8 cellular contexts compared by ENCODE assay signal in genomic region chr1:38045431-38046332, GRCh38. TPM values are rescaled to one million over a fixed set of nuclear protein-coding genes. Genes with fewer than 3 reads are reported as not detected.
A peak's percentile ranks its signal among the peaks of the same experiment; 100 is the strongest.
DNase-seq lines count a peak whose midpoint lies in the region; ATAC-seq lines count a peak whose summit lies in the region.
"Had no signal": no experiment of that assay in that cellular context is flagged by ENCODE, and none has a peak within 500 bp of the region (broad histone marks: within the 10 kb centered on the region; RNA-seq: fewer than 3 reads in every experiment).

No MANE protein-coding gene starts in this region.

- peaks cover 0 to 4% (median 0%) of the 10 kb centered on the region in 5 donors for H3K36me3 Mint-ChIP-seq in naive thymus-derived CD4-positive, alpha-beta T cell

- H3K27ac ChIP-seq in naive thymus-derived CD4-positive, alpha-beta T cell (ENCODE audit: low read depth, low read length) = no peak overlapping the region

- ATAC-seq in GM18907 (IDR thresholded peaks at IDR 0.05; ENCODE audit: unreplicated experiment) (peak; percentile 21), HG03432 (IDR thresholded peaks at IDR 0.05; ENCODE audit: unreplicated experiment) (peak; percentile 4), HG03139 (IDR thresholded peaks at IDR 0.05; ENCODE audit: unreplicated experiment) (no peak)
- no peak for ATAC-seq in naive thymus-derived CD4-positive, alpha-beta T cell

- no peak overlapping the region for H3K4me3 ChIP-seq in naive thymus-derived CD4-positive, alpha-beta T cell (ENCODE audit: low read length)

- intact Hi-C loops in naive thymus-derived CD4-positive, alpha-beta T cell (cut with micrococcal nuclease) = no loop called here

- DNase-seq in astrocyte of the hippocampus (ENCODE audit: low read depth, low spot score) (peak; percentile 35), COR-L47 (lab: John Stamatoyannopoulos, UW) (no peak), NCI-H1694 (lab: John Stamatoyannopoulos, UW) (no peak)
- DNase-seq in naive thymus-derived CD4-positive, alpha-beta T cell = no peak

- H3K27ac Mint-ChIP-seq in naive thymus-derived CD4-positive, alpha-beta T cell = no peak overlapping the region

- H3K27me3 ChIP-seq in naive thymus-derived CD4-positive, alpha-beta T cell (ENCODE audit: control insufficient read depth in 2 of 2, insufficient read depth in 2 of 2, low read length in 2 of 2) = peaks cover 9 to 15% of the 10 kb centered on the region in 2 donors

- H3K27me3 Mint-ChIP-seq in naive thymus-derived CD4-positive, alpha-beta T cell = peaks cover 37 to 62% (median 40%) of the 10 kb centered on the region in 5 donors

- peaks cover 0 to 2% (median 0%) of the 10 kb centered on the region in 11 donors for H3K9me3 Mint-ChIP-seq in naive thymus-derived CD4-positive, alpha-beta T cell

- CTCF ChIA-PET in naive thymus-derived CD4-positive, alpha-beta T cell (lab: Charles Lee) = no interaction called here

- no peaks in the 10 kb centered on the region for H3K36me3 ChIP-seq in naive thymus-derived CD4-positive, alpha-beta T cell (ENCODE audit: control insufficient read depth in 2 of 3, insufficient read depth in 3 of 3, low read length in 3 of 3)

- POLR2A ChIA-PET in naive thymus-derived CD4-positive, alpha-beta T cell (lab: Charles Lee) = no interaction called here

- peak overlapping the region in 8 of 10 donors; percentile 29 to 83 (median 52) for H3K4me3 Mint-ChIP-seq in naive thymus-derived CD4-positive, alpha-beta T cell

- H3K4me1 Mint-ChIP-seq in naive thymus-derived CD4-positive, alpha-beta T cell = peaks cover 3 to 16% (median 11%) of the 10 kb centered on the region in 7 donors

- H3K4me1 ChIP-seq in naive thymus-derived CD4-positive, alpha-beta T cell (ENCODE audit: control insufficient read depth in 2 of 2, insufficient read depth in 2 of 2, low read length in 2 of 2) = peaks cover 9 to 15% of the 10 kb centered on the region in 2 donors

- no peaks in the 10 kb centered on the region for H3K9me3 ChIP-seq in naive thymus-derived CD4-positive, alpha-beta T cell (ENCODE audit: control insufficient read depth in 2 of 3, low read length in 3 of 3)

RNA-seq across cellular contexts. Expression of gene POU3F1, which starts 0.9 kb away (rescaled TPM):
- total RNA-seq in naive thymus-derived CD4-positive, alpha-beta T cell = under 1 TPM in 2 of 5 experiments, not detected in 3; 0.17 to 0.19 TPM
- polyA plus RNA-seq in naive thymus-derived CD4-positive, alpha-beta T cell = not detected
- total RNA-seq: LHCN-M2 had no signal

RNA-seq across cellular contexts. Expression of gene UTP11, which starts 33.1 kb away (rescaled TPM):
- 10 to 100 TPM in 3 of 5 experiments, 1 to 10 TPM in 2; 8.2 to 42.8 (median 15.7) TPM for total RNA-seq in naive thymus-derived CD4-positive, alpha-beta T cell
- polyA plus RNA-seq in naive thymus-derived CD4-positive, alpha-beta T cell = 10 to 100 TPM; 17.4 to 26.0 TPM

RNA-seq across cellular contexts. Expression of gene FHL3, which starts 40.4 kb away (rescaled TPM):
- total RNA-seq in naive thymus-derived CD4-positive, alpha-beta T cell = 10 to 100 TPM in 2 of 5 experiments, 1 to 10 TPM in 3; 2.9 to 19.0 (median 8.6) TPM
- 1 to 10 TPM; 5.1 to 8.8 TPM for polyA plus RNA-seq in naive thymus-derived CD4-positive, alpha-beta T cell

RNA-seq across cellular contexts. Expression of gene SF3A3, which starts 55.9 kb away (rescaled TPM):
- total RNA-seq in naive thymus-derived CD4-positive, alpha-beta T cell = 10 to 100 TPM; 43.2 to 90.4 (median 77.6) TPM
- polyA plus RNA-seq in naive thymus-derived CD4-positive, alpha-beta T cell = 100 to 1,000 TPM; 116 to 118 TPM

Comparison
In these comparisons a context has a peak if more than half of its experiments do, and no peak if none do; other contexts are left out.
1. ATAC-seq: peak in GM18907 (single experiment) and HG03432 (single experiment); none in naive thymus-derived CD4-positive, alpha-beta T cell (single experiment) and HG03139 (single experiment).